2 cellular contexts compared by ENCODE assay signal in the genomic region with DNA sequence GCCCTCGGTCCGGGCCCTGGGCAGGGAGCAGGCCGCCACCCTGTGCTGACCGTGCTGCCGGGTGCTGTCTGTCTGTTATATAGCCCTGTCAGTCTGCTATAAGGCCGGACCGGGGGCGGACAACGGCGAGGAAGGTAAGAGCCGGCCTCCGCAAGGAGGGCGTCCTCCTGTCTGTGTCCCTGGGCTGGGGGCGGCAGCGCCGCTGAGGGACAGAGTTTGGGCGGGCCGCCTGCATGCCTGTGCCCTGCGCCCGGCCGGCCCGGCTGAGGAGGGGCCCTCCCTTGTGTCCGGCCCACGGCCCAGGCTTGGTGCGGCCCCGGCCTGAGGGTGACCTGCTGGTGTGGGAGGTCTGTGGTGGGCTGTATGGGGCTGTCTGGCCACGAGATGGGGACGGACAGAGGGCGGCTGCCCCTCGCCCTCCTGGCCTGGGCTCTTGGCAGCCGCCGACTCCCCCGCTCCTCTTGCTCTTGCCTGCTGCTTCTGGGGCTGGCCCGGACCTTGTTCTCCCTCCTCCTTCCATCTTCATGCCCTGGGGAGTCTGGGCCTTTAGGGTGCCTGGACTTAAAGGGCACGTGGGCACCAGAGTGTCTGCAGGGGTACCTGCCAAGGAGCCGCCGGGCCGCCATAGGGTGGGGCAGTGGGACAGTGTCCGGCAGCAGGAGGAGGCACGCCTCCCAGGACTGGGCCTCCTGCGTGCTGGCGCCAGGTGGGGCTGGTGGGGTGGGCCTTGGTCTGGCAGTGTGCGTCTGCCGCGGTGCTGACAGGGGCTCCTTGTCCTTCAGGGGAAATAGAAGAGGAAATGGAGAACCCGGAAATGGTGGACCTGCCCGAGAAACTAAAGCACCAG.
TF ChIP-seq lines count a peak whose summit lies in the region.

No MANE protein-coding gene starts in this region.

TF ChIP-seq in HEK293, 187 proteins besides CTCF, POLR2A, EP300 and RAD21 (continues in another document):
- TF ChIP-seq, protein P1, sequence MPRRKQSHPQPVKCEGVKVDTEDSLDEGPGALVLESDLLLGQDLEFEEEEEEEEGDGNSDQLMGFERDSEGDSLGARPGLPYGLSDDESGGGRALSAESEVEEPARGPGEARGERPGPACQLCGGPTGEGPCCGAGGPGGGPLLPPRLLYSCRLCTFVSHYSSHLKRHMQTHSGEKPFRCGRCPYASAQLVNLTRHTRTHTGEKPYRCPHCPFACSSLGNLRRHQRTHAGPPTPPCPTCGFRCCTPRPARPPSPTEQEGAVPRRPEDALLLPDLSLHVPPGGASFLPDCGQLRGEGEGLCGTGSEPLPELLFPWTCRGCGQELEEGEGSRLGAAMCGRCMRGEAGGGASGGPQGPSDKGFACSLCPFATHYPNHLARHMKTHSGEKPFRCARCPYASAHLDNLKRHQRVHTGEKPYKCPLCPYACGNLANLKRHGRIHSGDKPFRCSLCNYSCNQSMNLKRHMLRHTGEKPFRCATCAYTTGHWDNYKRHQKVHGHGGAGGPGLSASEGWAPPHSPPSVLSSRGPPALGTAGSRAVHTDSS (tag by site-specific recombination; IDR thresholded peaks at IDR 0.05), result no peak
- TF ChIP-seq, protein P2, sequence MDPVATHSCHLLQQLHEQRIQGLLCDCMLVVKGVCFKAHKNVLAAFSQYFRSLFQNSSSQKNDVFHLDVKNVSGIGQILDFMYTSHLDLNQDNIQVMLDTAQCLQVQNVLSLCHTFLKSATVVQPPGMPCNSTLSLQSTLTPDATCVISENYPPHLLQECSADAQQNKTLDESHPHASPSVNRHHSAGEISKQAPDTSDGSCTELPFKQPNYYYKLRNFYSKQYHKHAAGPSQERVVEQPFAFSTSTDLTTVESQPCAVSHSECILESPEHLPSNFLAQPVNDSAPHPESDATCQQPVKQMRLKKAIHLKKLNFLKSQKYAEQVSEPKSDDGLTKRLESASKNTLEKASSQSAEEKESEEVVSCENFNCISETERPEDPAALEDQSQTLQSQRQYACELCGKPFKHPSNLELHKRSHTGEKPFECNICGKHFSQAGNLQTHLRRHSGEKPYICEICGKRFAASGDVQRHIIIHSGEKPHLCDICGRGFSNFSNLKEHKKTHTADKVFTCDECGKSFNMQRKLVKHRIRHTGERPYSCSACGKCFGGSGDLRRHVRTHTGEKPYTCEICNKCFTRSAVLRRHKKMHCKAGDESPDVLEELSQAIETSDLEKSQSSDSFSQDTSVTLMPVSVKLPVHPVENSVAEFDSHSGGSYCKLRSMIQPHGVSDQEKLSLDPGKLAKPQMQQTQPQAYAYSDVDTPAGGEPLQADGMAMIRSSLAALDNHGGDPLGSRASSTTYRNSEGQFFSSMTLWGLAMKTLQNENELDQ (tag by site-specific recombination; IDR thresholded peaks at IDR 0.05; ENCODE audit: low read depth), result no peak
- TF ChIP-seq GFI1B (tag by site-specific recombination; IDR thresholded peaks at IDR 0.05) (no peak), ZFP3 (tag by site-specific recombination; IDR thresholded peaks at IDR 0.05; ENCODE audit: low read depth) (no peak), ZNF701 (tag by site-specific recombination; IDR thresholded peaks at IDR 0.05) (no peak), ZNF169 (tag by site-specific recombination; IDR thresholded peaks at IDR 0.05) (no peak), ZNF404 (tag by site-specific recombination; IDR thresholded peaks at IDR 0.05) (no peak), ZNF16 (tag by site-specific recombination; IDR thresholded peaks at IDR 0.05; ENCODE audit: low read depth) (no peak), ZNF324 (tag by site-specific recombination; IDR thresholded peaks at IDR 0.05) (no peak), SCRT1 (tag by site-specific recombination; IDR thresholded peaks at IDR 0.05; ENCODE audit: borderline replicate concordance) (no peak), FEZF1 (tag by site-specific recombination; IDR thresholded peaks at IDR 0.05) (no peak), ZNF416 (tag by site-specific recombination; IDR thresholded peaks at IDR 0.05) (no peak), ZSCAN16 (tag by site-specific recombination; IDR thresholded peaks at IDR 0.05) (no peak)
- TF ChIP-seq, protein P3, sequence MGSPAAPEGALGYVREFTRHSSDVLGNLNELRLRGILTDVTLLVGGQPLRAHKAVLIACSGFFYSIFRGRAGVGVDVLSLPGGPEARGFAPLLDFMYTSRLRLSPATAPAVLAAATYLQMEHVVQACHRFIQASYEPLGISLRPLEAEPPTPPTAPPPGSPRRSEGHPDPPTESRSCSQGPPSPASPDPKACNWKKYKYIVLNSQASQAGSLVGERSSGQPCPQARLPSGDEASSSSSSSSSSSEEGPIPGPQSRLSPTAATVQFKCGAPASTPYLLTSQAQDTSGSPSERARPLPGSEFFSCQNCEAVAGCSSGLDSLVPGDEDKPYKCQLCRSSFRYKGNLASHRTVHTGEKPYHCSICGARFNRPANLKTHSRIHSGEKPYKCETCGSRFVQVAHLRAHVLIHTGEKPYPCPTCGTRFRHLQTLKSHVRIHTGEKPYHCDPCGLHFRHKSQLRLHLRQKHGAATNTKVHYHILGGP (tag by site-specific recombination; IDR thresholded peaks at IDR 0.05), result no peak
- TF ChIP-seq, protein P4, sequence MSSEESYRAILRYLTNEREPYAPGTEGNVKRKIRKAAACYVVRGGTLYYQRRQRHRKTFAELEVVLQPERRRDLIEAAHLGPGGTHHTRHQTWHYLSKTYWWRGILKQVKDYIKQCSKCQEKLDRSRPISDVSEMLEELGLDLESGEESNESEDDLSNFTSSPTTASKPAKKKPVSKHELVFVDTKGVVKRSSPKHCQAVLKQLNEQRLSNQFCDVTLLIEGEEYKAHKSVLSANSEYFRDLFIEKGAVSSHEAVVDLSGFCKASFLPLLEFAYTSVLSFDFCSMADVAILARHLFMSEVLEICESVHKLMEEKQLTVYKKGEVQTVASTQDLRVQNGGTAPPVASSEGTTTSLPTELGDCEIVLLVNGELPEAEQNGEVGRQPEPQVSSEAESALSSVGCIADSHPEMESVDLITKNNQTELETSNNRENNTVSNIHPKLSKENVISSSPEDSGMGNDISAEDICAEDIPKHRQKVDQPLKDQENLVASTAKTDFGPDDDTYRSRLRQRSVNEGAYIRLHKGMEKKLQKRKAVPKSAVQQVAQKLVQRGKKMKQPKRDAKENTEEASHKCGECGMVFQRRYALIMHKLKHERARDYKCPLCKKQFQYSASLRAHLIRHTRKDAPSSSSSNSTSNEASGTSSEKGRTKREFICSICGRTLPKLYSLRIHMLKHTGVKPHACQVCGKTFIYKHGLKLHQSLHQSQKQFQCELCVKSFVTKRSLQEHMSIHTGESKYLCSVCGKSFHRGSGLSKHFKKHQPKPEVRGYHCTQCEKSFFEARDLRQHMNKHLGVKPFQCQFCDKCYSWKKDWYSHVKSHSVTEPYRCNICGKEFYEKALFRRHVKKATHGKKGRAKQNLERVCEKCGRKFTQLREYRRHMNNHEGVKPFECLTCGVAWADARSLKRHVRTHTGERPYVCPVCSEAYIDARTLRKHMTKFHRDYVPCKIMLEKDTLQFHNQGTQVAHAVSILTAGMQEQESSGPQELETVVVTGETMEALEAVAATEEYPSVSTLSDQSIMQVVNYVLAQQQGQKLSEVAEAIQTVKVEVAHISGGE (tag by site-specific recombination; conservative IDR thresholded peaks at IDR 0.05; ENCODE audit: low read depth), result no peak
- TF ChIP-seq, protein P5, sequence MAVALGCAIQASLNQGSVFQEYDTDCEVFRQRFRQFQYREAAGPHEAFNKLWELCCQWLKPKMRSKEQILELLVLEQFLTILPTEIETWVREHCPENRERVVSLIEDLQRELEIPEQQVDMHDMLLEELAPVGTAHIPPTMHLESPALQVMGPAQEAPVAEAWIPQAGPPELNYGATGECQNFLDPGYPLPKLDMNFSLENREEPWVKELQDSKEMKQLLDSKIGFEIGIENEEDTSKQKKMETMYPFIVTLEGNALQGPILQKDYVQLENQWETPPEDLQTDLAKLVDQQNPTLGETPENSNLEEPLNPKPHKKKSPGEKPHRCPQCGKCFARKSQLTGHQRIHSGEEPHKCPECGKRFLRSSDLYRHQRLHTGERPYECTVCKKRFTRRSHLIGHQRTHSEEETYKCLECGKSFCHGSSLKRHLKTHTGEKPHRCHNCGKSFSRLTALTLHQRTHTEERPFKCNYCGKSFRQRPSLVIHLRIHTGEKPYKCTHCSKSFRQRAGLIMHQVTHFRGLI (tag by site-specific recombination; IDR thresholded peaks at IDR 0.05), result no peak

TF ChIP-seq in H1, 55 proteins besides CTCF, POLR2A, EP300 and RAD21:
- no peak for TF ChIP-seq KDM4A (IDR thresholded peaks at IDR 0.05; ENCODE audit: low read depth, low read length, severe bottlenecking)
- no peak for TF ChIP-seq BCL11A (IDR thresholded peaks at IDR 0.05; ENCODE audit: low read depth in 2 of 2, low read length in 2 of 2)
- TF ChIP-seq, protein P6, sequence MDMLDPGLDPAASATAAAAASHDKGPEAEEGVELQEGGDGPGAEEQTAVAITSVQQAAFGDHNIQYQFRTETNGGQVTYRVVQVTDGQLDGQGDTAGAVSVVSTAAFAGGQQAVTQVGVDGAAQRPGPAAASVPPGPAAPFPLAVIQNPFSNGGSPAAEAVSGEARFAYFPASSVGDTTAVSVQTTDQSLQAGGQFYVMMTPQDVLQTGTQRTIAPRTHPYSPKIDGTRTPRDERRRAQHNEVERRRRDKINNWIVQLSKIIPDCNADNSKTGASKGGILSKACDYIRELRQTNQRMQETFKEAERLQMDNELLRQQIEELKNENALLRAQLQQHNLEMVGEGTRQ (IDR thresholded peaks at IDR 0.05; ENCODE audit: low read length), result no peak
- TF ChIP-seq ZNF274 (IDR thresholded peaks at IDR 0.05; ENCODE audit: borderline replicate concordance, extremely low read depth, low read length), result no peak
- TF ChIP-seq RBBP5 (IDR thresholded peaks at IDR 0.05; ENCODE audit: borderline replicate concordance, low read depth, low read length), result no peak
- TF ChIP-seq FOSL1 (IDR thresholded peaks at IDR 0.05; ENCODE audit: insufficient read depth, low read depth, low read length), result no peak
- no peak for TF ChIP-seq EZH2 (IDR thresholded peaks at IDR 0.05; ENCODE audit: low read depth, low read length, severe bottlenecking)
- TF ChIP-seq POU5F1 (IDR thresholded peaks at IDR 0.05; ENCODE audit: low read depth, low read length), result no peak
- TF ChIP-seq, protein P7, sequence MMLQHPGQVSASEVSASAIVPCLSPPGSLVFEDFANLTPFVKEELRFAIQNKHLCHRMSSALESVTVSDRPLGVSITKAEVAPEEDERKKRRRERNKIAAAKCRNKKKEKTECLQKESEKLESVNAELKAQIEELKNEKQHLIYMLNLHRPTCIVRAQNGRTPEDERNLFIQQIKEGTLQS (IDR thresholded peaks at IDR 0.05; ENCODE audit: insufficient read depth, low read depth, low read length), result no peak
- no peak for TF ChIP-seq TAF7 (optimal IDR thresholded peaks at IDR 0.05; ENCODE audit: borderline replicate concordance, low read depth, low read length)
- TF ChIP-seq NANOG (IDR thresholded peaks at IDR 0.05; ENCODE audit: insufficient read depth, low read depth, low read length, poor library complexity, severe bottlenecking), result no peak
- TF ChIP-seq NRF1 (IDR thresholded peaks at IDR 0.05; ENCODE audit: low read depth, low read length), result no peak
- TF ChIP-seq, protein P8, sequence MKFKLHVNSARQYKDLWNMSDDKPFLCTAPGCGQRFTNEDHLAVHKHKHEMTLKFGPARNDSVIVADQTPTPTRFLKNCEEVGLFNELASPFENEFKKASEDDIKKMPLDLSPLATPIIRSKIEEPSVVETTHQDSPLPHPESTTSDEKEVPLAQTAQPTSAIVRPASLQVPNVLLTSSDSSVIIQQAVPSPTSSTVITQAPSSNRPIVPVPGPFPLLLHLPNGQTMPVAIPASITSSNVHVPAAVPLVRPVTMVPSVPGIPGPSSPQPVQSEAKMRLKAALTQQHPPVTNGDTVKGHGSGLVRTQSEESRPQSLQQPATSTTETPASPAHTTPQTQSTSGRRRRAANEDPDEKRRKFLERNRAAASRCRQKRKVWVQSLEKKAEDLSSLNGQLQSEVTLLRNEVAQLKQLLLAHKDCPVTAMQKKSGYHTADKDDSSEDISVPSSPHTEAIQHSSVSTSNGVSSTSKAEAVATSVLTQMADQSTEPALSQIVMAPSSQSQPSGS (IDR thresholded peaks at IDR 0.05; ENCODE audit: low read length), result no peak
TF ChIP-seq in H1: peak in this region for 0.
